ENCODE assay signal across 1 cellular context in genomic region chr4:81664079-81664478, GRCh38.
TF ChIP-seq lines count a peak whose summit lies in the region.

No MANE protein-coding gene starts in this region.

TF ChIP-seq in WTC11, 78 proteins besides CTCF, POLR2A, EP300 and RAD21 (continued from another document):
- TF ChIP-seq FOXP4 (CRISPR knock-in tag; IDR thresholded peaks at IDR 0.05) = no peak
